12 cellular contexts compared by ENCODE assay signal in the genomic region with DNA sequence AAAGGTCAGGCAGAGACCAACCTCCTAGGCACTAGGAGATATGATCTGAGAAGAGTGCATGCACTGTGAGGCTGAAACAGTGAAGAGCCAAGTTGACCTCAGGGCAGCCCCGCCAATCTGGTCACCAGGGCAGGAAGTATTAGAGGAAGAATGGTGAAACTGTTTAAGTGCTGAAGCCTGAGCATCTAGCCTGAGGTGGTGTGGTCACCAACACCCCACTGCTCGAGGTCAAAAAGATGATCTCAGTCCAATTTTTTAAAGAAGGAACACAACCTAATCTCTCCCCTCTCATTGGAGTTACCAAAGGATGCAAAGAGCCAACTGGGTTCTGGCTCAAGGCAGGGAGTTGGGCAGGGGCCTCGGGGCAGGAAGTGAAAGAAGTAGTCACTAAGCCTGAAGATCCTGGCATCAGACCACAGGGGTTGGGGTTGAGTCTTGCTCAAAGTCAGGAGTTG. TPM values are rescaled to one million over a fixed set of nuclear protein-coding genes. Genes with fewer than 3 reads are reported as not detected.
A peak's percentile ranks its signal among the peaks of the same experiment; 100 is the strongest.
DNase-seq lines count a peak whose midpoint lies in the region; ATAC-seq and TF ChIP-seq lines count a peak whose summit lies in the region.
"Had no signal": no experiment of that assay in that cellular context is flagged by ENCODE, and none has a peak within 500 bp of the region (broad histone marks: within the 10 kb centered on the region; RNA-seq: fewer than 3 reads in every experiment).

No MANE protein-coding gene starts in this region.

- H3K27ac ChIP-seq in mammary epithelial cell (ENCODE audit: insufficient read depth, low read depth, low read length), result no peak overlapping the region
- H3K27ac ChIP-seq: WERI-Rb-1 had no signal

- in situ Hi-C loops in mammary epithelial cell (cut with MboI; ENCODE audit: low sequenced_read_pairs in 2 of 2), result no loop called here

- no peaks in the 10 kb centered on the region for H3K79me2 ChIP-seq in mammary epithelial cell (ENCODE audit: insufficient read depth, low read length)

- no TSS peak for BruUV-seq in mammary epithelial cell (replicated peaks; lab: Mats Ljungman, UMichigan)

- intact Hi-C loops in mammary epithelial cell (cut with micrococcal nuclease), result no loop called here

- peak; percentile 34 for ATAC-seq in HG03066 (IDR thresholded peaks at IDR 0.05; ENCODE audit: low read depth, unreplicated experiment)
- peak; percentile 40 for ATAC-seq in stimulated activated naive CD8-positive, alpha-beta T cell treated with anti-CD3 and anti-CD28 coated beads, Interleukin-15, Interleukin-2, amounts not matched to agents 100 U/mL and 50 U/mL, for 24 hours
- ATAC-seq in HG02798 (IDR thresholded peaks at IDR 0.05; ENCODE audit: poor library complexity, unreplicated experiment), result no peak
- ATAC-seq: Panc1 had no signal

- dilution Hi-C loops in mammary epithelial cell (cut with HindIII; ENCODE audit: low sequenced_read_pairs), result no loop called here

- H4K20me1 ChIP-seq in mammary epithelial cell (ENCODE audit: insufficient read depth, low read length), result no peaks in the 10 kb centered on the region

- no peaks in the 10 kb centered on the region for H3K36me3 ChIP-seq in mammary epithelial cell (ENCODE audit: insufficient read depth, low read length)

- H3K9ac ChIP-seq in mammary epithelial cell (ENCODE audit: insufficient read depth, low read length), result no peak overlapping the region

- DNase-seq in activated T-cell treated with anti-CD3 and anti-CD28 coated beads for 48 hours (ENCODE audit: low read depth) (peak; percentile 31), SKM-1 treated with dmso at 0.1 percent for 144 hours (lab: John Stamatoyannopoulos, UW; ENCODE audit: unreplicated experiment) (peak; percentile 92), mammary epithelial cell (no peak)
- DNase-seq in activated T-cell treated with anti-CD3 and anti-CD28 coated beads, Interleukin-2, amount 50 U/mL, for 1 hour, result no peak
- peak; percentile 52 for DNase-seq in stimulated activated naive CD8-positive, alpha-beta T cell treated with anti-CD3 and anti-CD28 coated beads, Interleukin-15, Interleukin-2, amounts not matched to agents 100 U/mL and 50 U/mL, for 24 hours
- DNase-seq in activated effector memory CD4-positive, alpha-beta T cell treated with Interleukin-2 at 50 U/mL for 16 hours, result no peak
- DNase-seq: amygdala, NCI-H1930, WERI-Rb-1 had no signal

- H2AFZ ChIP-seq in mammary epithelial cell (ENCODE audit: low read depth, low read length), result no peak overlapping the region

- WGBS in mammary epithelial cell (ENCODE audit: low coverage, missing lambda C conversion rate), result 90% methylated on average over 2 of the region's 3 CpGs

- H3K4me3 ChIP-seq in mammary epithelial cell (replicated peaks in 1 of 3; ENCODE audit: insufficient read depth in 1 of 3, low read depth in 2 of 3, low read length in 3 of 3), result no peak overlapping the region

- TF ChIP-seq CTCF in mammary epithelial cell (conservative IDR thresholded peaks at IDR 0.05 in 1 of 2, IDR thresholded peaks at IDR 0.05 in 1 of 2; ENCODE audit: extremely low read depth in 1 of 2, insufficient read depth in 1 of 2, low read depth in 1 of 2, low read length in 2 of 2), result no peak

- peaks cover 8% of the 10 kb centered on the region for H3K4me1 ChIP-seq in mammary epithelial cell (ENCODE audit: insufficient read depth, low read length)

- H3K4me2 ChIP-seq in mammary epithelial cell (ENCODE audit: insufficient read depth, low read depth, low read length), result no peak overlapping the region

- CTCF ChIA-PET in mammary epithelial cell (lab: Charles Lee; ENCODE audit: low non-redundant PET), result no interaction called here

- H3K9me3 ChIP-seq in mammary epithelial cell (replicated peaks; ENCODE audit: insufficient read depth, low read length), result no peaks in the 10 kb centered on the region

- H3K27me3 ChIP-seq in mammary epithelial cell (ENCODE audit: insufficient read depth, low read length), result peaks cover 1% of the 10 kb centered on the region

RNA-seq across cellular contexts. Expression of a gene that starts 4.0 kb away (rescaled TPM):
- total RNA-seq in mammary epithelial cell, result 10 to 100 TPM; 16.9 to 22.5 TPM
- polyA plus RNA-seq in mammary epithelial cell, result 7.0 TPM
- 3.7 TPM for polyA minus RNA-seq in mammary epithelial cell

RNA-seq across cellular contexts. Expression of a gene that starts 24.6 kb away (rescaled TPM):
- 10 to 100 TPM; 17.0 to 24.1 TPM for total RNA-seq in mammary epithelial cell
- 15.5 TPM for polyA plus RNA-seq in mammary epithelial cell
- polyA minus RNA-seq in mammary epithelial cell, result 12.0 TPM

RNA-seq across cellular contexts. Expression of a gene that starts 25.9 kb away (rescaled TPM):
- 1 to 10 TPM in 1 of 2 donors, under 1 TPM in 1; 0.83 to 2.0 TPM for total RNA-seq in mammary epithelial cell
- polyA plus RNA-seq in mammary epithelial cell, result 0.53 TPM
- polyA minus RNA-seq in mammary epithelial cell, result not detected

RNA-seq across cellular contexts. Expression of a gene that starts 58.8 kb away (rescaled TPM):
- 10 to 100 TPM in 1 of 2 donors, 1 to 10 TPM in 1; 9.3 to 20.8 TPM for total RNA-seq in mammary epithelial cell
- polyA plus RNA-seq in mammary epithelial cell, result 10.2 TPM
- 17.7 TPM for polyA minus RNA-seq in mammary epithelial cell

Comparison
In these comparisons a context has a peak if more than half of its experiments do, and no peak if none do; other contexts are left out.
1. DNase-seq: peak in activated T-cell treated with anti-CD3 and anti-CD28 coated beads for 48 hours (single experiment), SKM-1 treated with dmso at 0.1 percent for 144 hours (single experiment) and stimulated activated naive CD8-positive, alpha-beta T cell treated with anti-CD3 and anti-CD28 coated beads, Interleukin-15, Interleukin-2, amounts not matched to agents 100 U/mL and 50 U/mL, for 24 hours (single experiment); none in activated T-cell treated with anti-CD3 and anti-CD28 coated beads, Interleukin-2, amount 50 U/mL, for 1 hour (single experiment), mammary epithelial cell (single experiment) and activated effector memory CD4-positive, alpha-beta T cell treated with Interleukin-2 at 50 U/mL for 16 hours (single experiment).